23 cellular contexts compared by ENCODE assay signal in genomic region chr5:171317225-171317624, GRCh38. TPM values are rescaled to one million over a fixed set of nuclear protein-coding genes. Genes with fewer than 3 reads are reported as not detected.
DNase-seq lines count a peak whose midpoint lies in the region; ATAC-seq and TF ChIP-seq lines count a peak whose summit lies in the region.
"Had no signal": no experiment of that assay in that cellular context is flagged by ENCODE, and none has a peak within 500 bp of the region (broad histone marks: within the 10 kb centered on the region; RNA-seq: fewer than 3 reads in every experiment).

No MANE protein-coding gene starts in this region.

- H3K27ac Mint-ChIP-seq in WTC11: no peak overlapping the region
- H3K27ac Mint-ChIP-seq: CD4-positive, alpha-beta T cell had no signal

- peaks cover 6% of the 10 kb centered on the region for H3K4me1 ChIP-seq in parathyroid adenoma
- H3K4me1 ChIP-seq: A549, Caco-2 had no signal

- peaks cover 66% of the 10 kb centered on the region for H3K4me1 Mint-ChIP-seq in WTC11

- H3K4me3 Mint-ChIP-seq in WTC11: peak overlapping the region; percentile 40
- H3K4me3 Mint-ChIP-seq: CD4-positive, alpha-beta T cell had no signal

- no peaks in the 10 kb centered on the region for H3K9me3 Mint-ChIP-seq in WTC11
- H3K9me3 Mint-ChIP-seq: CD4-positive, alpha-beta T cell had no signal

- peak overlapping the region; percentile 11 for H3K4me3 ChIP-seq in parathyroid adenoma (ENCODE audit: low read depth, low read length)
- H3K4me3 ChIP-seq: A549 had no signal

- CTCF ChIA-PET in WTC11 (lab: Charles Lee): interaction anchor here (1.0 to 1.3 kb wide), 3 partner anchors 35 to 155 kb away, joined by 3 read pairs; no protein-coding TSS in a partner anchor

- peak overlapping the region; percentile 42 for H3K4me2 ChIP-seq in parathyroid adenoma (ENCODE audit: low read length)
- H3K4me2 ChIP-seq: A549 had no signal

- ATAC-seq in left ventricle myocardium superior: peak; percentile 41
- ATAC-seq in Right ventricle myocardium inferior: no peak
- no peak for ATAC-seq in WTC11
- ATAC-seq: A549 had no signal

- peaks cover 100% of the 10 kb centered on the region for H3K27me3 Mint-ChIP-seq in WTC11 (ENCODE audit: low read depth)

- H3K27me3 ChIP-seq in parathyroid adenoma (ENCODE audit: control insufficient read depth, insufficient read depth, low read length): peaks cover 22% of the 10 kb centered on the region

- no peaks in the 10 kb centered on the region for H3K36me3 Mint-ChIP-seq in WTC11

- H3K9me3 ChIP-seq in parathyroid adenoma (ENCODE audit: control insufficient read depth, low read length): no peaks in the 10 kb centered on the region
- H3K9me3 ChIP-seq: A549, Caco-2 had no signal

- H3K9ac ChIP-seq in parathyroid adenoma: no peak overlapping the region

- H3K27ac ChIP-seq in parathyroid adenoma: no peak overlapping the region
- H3K27ac ChIP-seq: A549 had no signal

- no peak overlapping the region for H2AFZ ChIP-seq in parathyroid adenoma

- DNase-seq in left ventricle myocardium superior (no peak), Right ventricle myocardium inferior (ENCODE audit: missing footprints) (no peak), WTC11 (ENCODE audit: low spot score) (no peak), cerebellum (ENCODE audit: low spot score) (peak; percentile 75), foreskin melanocyte (no peak), NOMO-1 treated with DMSO at 0.1 percent for 48 hours (lab: John Stamatoyannopoulos, UW; ENCODE audit: unreplicated experiment) (no peak)
- no peak for DNase-seq in stimulated activated naive CD4-positive, alpha-beta T cell (lab: John Stamatoyannopoulos, UW)
- DNase-seq: Caco-2; CD4-positive, alpha-beta T cell; DMS153; EL; IMR-90; Karpas-422; NCI-H1048; NCI-H1436; NCI-H1930; NCI-H226; NCI-H524 had no signal

- intact Hi-C loops in left ventricle myocardium superior (cut with micrococcal nuclease) (no loop called here), Right ventricle myocardium inferior (cut with DNase I) (no loop called here)

- no peaks in the 10 kb centered on the region for H3K36me3 ChIP-seq in parathyroid adenoma (ENCODE audit: control insufficient read depth, insufficient read depth, low read length)

- TF ChIP-seq CTCF in WTC11 (IDR thresholded peaks at IDR 0.05) (no peak), parathyroid adenoma (IDR thresholded peaks at IDR 0.05) (no peak)

- H3K79me2 ChIP-seq in parathyroid adenoma: no peaks in the 10 kb centered on the region

- POLR2A ChIA-PET in WTC11 (lab: Charles Lee): interaction anchor here (1.6 kb wide), 1 partner anchor 8 kb away, joined by 8 read pairs; the partner anchor contains the start of gene TLX3

TF ChIP-seq in WTC11, 78 proteins besides CTCF, POLR2A, EP300 and RAD21:
- no peak for TF ChIP-seq NFATC4 (CRISPR knock-in tag; IDR thresholded peaks at IDR 0.05)
- TF ChIP-seq, protein P1, sequence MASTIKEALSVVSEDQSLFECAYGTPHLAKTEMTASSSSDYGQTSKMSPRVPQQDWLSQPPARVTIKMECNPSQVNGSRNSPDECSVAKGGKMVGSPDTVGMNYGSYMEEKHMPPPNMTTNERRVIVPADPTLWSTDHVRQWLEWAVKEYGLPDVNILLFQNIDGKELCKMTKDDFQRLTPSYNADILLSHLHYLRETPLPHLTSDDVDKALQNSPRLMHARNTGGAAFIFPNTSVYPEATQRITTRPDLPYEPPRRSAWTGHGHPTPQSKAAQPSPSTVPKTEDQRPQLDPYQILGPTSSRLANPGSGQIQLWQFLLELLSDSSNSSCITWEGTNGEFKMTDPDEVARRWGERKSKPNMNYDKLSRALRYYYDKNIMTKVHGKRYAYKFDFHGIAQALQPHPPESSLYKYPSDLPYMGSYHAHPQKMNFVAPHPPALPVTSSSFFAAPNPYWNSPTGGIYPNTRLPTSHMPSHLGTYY (CRISPR knock-in tag; IDR thresholded peaks at IDR 0.05): no peak
- no peak for TF ChIP-seq NFYB (CRISPR knock-in tag; conservative IDR thresholded peaks at IDR 0.05; ENCODE audit: low read depth)

RNA-seq across cellular contexts. Expression of gene TLX3, which starts 8.2 kb away (rescaled TPM):
- total RNA-seq in left ventricle myocardium superior (not detected), Right ventricle myocardium inferior (not detected), WTC11 (2021) (0.11 to 0.16 TPM in 2 of 3 replicates, not detected in the other), cerebellum (5.2 TPM)
- total RNA-seq: Caco-2; CD4-positive, alpha-beta T cell; H4; IMR-90; MCF 10A; SK-MEL-5 had no signal
